ENCODE assay signal across 20 cellular contexts in the genomic region with DNA sequence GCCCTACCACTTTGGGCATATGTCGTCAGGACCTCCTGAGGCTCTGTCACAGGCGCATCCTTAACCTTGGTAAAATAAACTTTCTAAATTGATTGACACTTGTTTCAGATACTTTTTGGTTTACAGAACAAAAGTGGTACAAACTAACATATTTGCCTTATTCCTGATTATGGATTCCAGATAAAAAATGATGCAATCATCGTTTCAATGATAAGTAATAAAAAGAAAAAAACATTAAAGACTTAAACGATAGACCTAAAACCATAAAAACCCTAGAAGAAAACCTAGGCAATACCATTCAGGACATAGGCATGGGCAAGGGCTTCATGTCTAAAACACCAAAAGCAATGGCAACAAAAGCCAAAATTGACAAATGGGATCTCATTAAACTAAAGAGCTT. TPM values are rescaled to one million over a fixed set of nuclear protein-coding genes. Genes with fewer than 3 reads are reported as not detected.
"Had no signal": no experiment of that assay in that cellular context is flagged by ENCODE, and none has a peak within 500 bp of the region (broad histone marks: within the 10 kb centered on the region; RNA-seq: fewer than 3 reads in every experiment).

No MANE protein-coding gene starts in this region.

RNA-seq across cellular contexts. Expression of gene CRISP2, which starts 10.6 kb away (rescaled TPM):
- total RNA-seq: kidney; kidney epithelial cell; left cardiac atrium; left colon; left lobe of liver; left lung; left ventricle myocardium inferior; left ventricle myocardium superior; lung microvascular endothelial cell; mammary epithelial cell; mesenteric fat pad; mesothelial cell of epicardium; mononuclear cell; mucosa of descending colon; myocyte; naive thymus-derived CD4-positive, alpha-beta T cell had no signal
- polyA plus RNA-seq: immature natural killer cell; keratinocyte; liver; mammary epithelial cell; naive thymus-derived CD4-positive, alpha-beta T cell had no signal

RNA-seq across cellular contexts. Expression of gene CRISP3, which starts 20.3 kb away (rescaled TPM):
- total RNA-seq: hepatocyte; kidney; kidney epithelial cell; left cardiac atrium; left colon; left lung; left ventricle myocardium inferior; left ventricle myocardium superior; lung microvascular endothelial cell; mammary epithelial cell; mesenteric fat pad; mononuclear cell; mucosa of descending colon; myocyte; naive thymus-derived CD4-positive, alpha-beta T cell had no signal
- polyA plus RNA-seq: hepatocyte; immature natural killer cell; mammary epithelial cell; naive thymus-derived CD4-positive, alpha-beta T cell had no signal
